22 cellular contexts compared by ENCODE assay signal in the genomic region with DNA sequence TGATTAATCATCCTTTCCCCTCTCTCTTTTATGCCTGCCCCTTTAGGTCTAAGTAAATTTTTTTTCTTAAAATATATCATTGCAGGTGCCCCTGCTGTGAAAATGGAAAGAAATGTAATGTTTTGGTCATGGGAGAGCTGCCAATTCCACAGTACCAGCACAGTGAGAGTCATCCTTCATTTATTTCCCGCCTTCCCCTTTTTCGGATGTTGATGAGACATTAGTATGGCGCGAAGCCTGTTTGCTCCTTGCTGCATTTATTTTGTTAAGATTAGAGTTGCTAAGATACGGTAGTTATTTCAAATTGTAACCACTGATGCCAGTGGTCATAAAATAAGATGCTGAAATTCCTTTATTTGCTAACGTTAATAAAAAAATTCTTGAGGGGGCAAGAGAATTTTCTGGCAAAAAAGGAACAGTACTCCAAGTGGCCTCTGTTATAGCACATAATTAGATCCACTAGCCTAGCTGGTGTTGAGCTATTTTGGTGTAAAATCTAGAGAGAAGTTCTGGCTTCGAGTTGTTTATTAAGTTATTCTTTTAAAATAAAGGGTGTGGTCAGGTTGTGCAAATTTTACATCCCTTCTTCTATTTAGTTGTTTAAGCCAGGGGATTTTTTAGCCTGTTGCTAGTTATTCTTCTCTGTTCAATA.
A peak's percentile ranks its signal among the peaks of the same experiment; 100 is the strongest.
DNase-seq lines count a peak whose midpoint lies in the region; ATAC-seq and TF ChIP-seq lines count a peak whose summit lies in the region.
"Had no signal": no experiment of that assay in that cellular context is flagged by ENCODE, and none has a peak within 500 bp of the region (broad histone marks: within the 10 kb centered on the region; RNA-seq: fewer than 3 reads in every experiment).

No MANE protein-coding gene starts in this region.

- in situ Hi-C loops in Caki2 (cut with HindIII; ENCODE audit: low pct_unique_long_range_greater_than_20kb, low sequenced_read_pairs): no loop called here

- no peak overlapping the region for H3K4me3 ChIP-seq in MG63
- H3K4me3 ChIP-seq: esophagus squamous epithelium, heart right ventricle, lung, Peyer's patch, right lobe of liver had no signal

- no peaks in the 10 kb centered on the region for H3K27me3 ChIP-seq in MG63
- H3K27me3 ChIP-seq: BE2C, esophagus squamous epithelium, heart right ventricle, Peyer's patch, right lobe of liver had no signal

- peak; percentile 59 for DNase-seq in Caki2 (ENCODE audit: low read depth)
- peak; percentile 75 for DNase-seq in MG63
- peak; percentile 58 for DNase-seq in dermis blood vessel endothelial cell
- no peak for DNase-seq in omental fat pad (ENCODE audit: low spot score)
- no peak for DNase-seq in GF-D8 (lab: John Stamatoyannopoulos, UW)
- DNase-seq in NCI-H146 (lab: John Stamatoyannopoulos, UW): no peak
- no peak for DNase-seq in activated naive CD4-positive, alpha-beta T cell treated with anti-CD3 and anti-CD28 coated beads, Interleukin-2, amount 50 U/mL, for 16 hours
- DNase-seq: activated CD4-positive, alpha-beta T cell treated with anti-CD3 and anti-CD28 coated beads for 1 hour; BE2C; Calu3; EL; esophagus squamous epithelium; GOT3; heart right ventricle; NCI-H1105 treated with DMSO at 0.1 percent for 48 hours; NCI-H82; Peyer's patch; right lobe of liver; stimulated activated naive CD4-positive, alpha-beta T cell had no signal

- TF ChIP-seq CTCF in omental fat pad (IDR thresholded peaks at IDR 0.05): no peak

- ATAC-seq in omental fat pad (ENCODE audit: low FRiP score) (peak; percentile 75), HG02840 (IDR thresholded peaks at IDR 0.05; ENCODE audit: low FRiP score, unreplicated experiment) (no peak)
- ATAC-seq: activated naive CD4-positive, alpha-beta T cell treated with anti-CD3 and anti-CD28 coated beads, Interleukin-2, amount 50 U/mL, for 72 hours; right lobe of liver had no signal

- H3K36me3 ChIP-seq in MG63: no peaks in the 10 kb centered on the region
- H3K36me3 ChIP-seq: BE2C, esophagus squamous epithelium, heart right ventricle, Peyer's patch, right lobe of liver had no signal

- no peaks in the 10 kb centered on the region for H3K9me3 ChIP-seq in MG63
- H3K9me3 ChIP-seq: BE2C, esophagus squamous epithelium, Peyer's patch, right lobe of liver had no signal

Comparison
In these comparisons a context has a peak if more than half of its experiments do, and no peak if none do; other contexts are left out.
1. DNase-seq: peak in Caki2 (single experiment), MG63 (single experiment) and dermis blood vessel endothelial cell (single experiment); none in omental fat pad (single experiment), GF-D8 (single experiment), NCI-H146 (single experiment) and activated naive CD4-positive, alpha-beta T cell treated with anti-CD3 and anti-CD28 coated beads, Interleukin-2, amount 50 U/mL, for 16 hours (single experiment).